Comparison of ENCODE assay signal across 31 cellular contexts in the genomic region with DNA sequence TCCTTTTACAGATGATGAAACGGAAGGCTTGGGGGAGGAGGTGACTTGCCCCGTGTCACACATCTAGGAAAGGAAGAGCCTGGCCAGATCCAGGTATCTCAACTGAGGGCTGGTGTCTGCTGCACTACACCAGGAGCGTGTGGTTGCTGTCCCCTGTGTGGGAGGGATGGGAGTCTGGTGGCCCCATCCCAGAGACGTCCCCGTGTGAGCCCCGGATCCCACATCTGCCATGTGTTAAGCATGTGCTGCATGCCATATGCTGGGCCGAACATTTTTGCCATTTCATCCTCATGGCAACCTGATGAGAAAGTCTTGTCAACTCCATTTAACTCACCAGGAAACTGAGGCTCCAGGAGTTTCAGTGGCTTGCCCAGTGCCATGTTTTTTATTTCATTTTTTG.
"Had no signal": no experiment of that assay in that cellular context is flagged by ENCODE, and none has a peak within 500 bp of the region (broad histone marks: within the 10 kb centered on the region; RNA-seq: fewer than 3 reads in every experiment).

No MANE protein-coding gene starts in this region.

- FAIRE-seq: bronchial epithelial cell had no signal

- H3K4me3 ChIP-seq: Peyer's patch, SJSA1 had no signal

- H3K27ac Mint-ChIP-seq: activated CD4-positive, alpha-beta T cell treated with anti-CD3 and anti-CD28 coated beads, Interleukin-2, amount 10 ng/mL, durations not matched to agents 24 days and 14 days; activated CD8-positive, alpha-beta T cell treated with anti-CD3 and anti-CD28 coated beads, Interleukin-2, amount 10 ng/mL, durations not matched to agents 7 days and 5 days; activated naive CD4-positive, alpha-beta T cell treated with anti-CD3 and anti-CD28 coated beads, Interleukin-2, amount 10 ng/mL, durations not matched to agents 7 days and 5 days; activated naive CD8-positive, alpha-beta T cell; activated naive CD8-positive, alpha-beta T cell treated with anti-CD3 and anti-CD28 coated beads, Interleukin-2, amount 50 U/mL, for 24 hours had no signal

- H3K36me3 ChIP-seq: Peyer's patch, SJSA1 had no signal

- DNase-seq: activated CD4-positive, alpha-beta T cell treated with anti-CD3 and anti-CD28 coated beads, Interleukin-2, amount 10 ng/mL, durations not matched to agents 24 days and 14 days; activated CD4-positive, alpha-beta T cell treated with anti-CD3 and anti-CD28 coated beads, Interleukin-2, amount 50 U/mL, for 48 hours; activated CD8-positive, alpha-beta memory T cell treated with anti-CD3 and anti-CD28 coated beads, Interleukin-2, amount 50 U/mL, for 4 hours; activated CD8-positive, alpha-beta T cell treated with anti-CD3 and anti-CD28 coated beads, Interleukin-2, amount 10 ng/mL, durations not matched to agents 7 days and 5 days; activated effector memory CD4-positive, alpha-beta T cell treated with Interleukin-2 at 50 U/mL for 16 hours; activated naive CD4-positive, alpha-beta T cell treated with anti-CD3 and anti-CD28 coated beads, Interleukin-2, amount 10 ng/mL, durations not matched to agents 7 days and 5 days; activated naive CD8-positive, alpha-beta T cell treated with anti-CD3 and anti-CD28 coated beads, Interleukin-2, amount 50 U/mL, for 24 hours; activated T-cell treated with anti-CD3 and anti-CD28 coated beads, Interleukin-2, amount 50 U/mL, for 48 hours; anterior cingulate cortex; caudate nucleus; cerebellar nuclear complex; MM.1S; MV-4-11; NCI-H1092; NCI-H1436 treated with DMSO at 0.1 percent for 48 hours; NCI-H1694 treated with DMSO at 0.1 percent for 48 hours; NCI-H2029; NCI-H2171; NCI-H510A; NCI-H526; NCI-H748 treated with DMSO at 0.1 percent for 48 hours; NK-92 treated with Interleukin-12 subunit alpha and Interleukin-12 subunit beta, amount 100 ng/mL, for 24 hours; PC-3; RPMI8226; SHP77 treated with DMSO at 0.1 percent for 48 hours; T1000 had no signal

- H3K4me3 Mint-ChIP-seq: activated CD4-positive, alpha-beta T cell treated with anti-CD3 and anti-CD28 coated beads, Interleukin-2, amount 10 ng/mL, durations not matched to agents 24 days and 14 days; activated CD8-positive, alpha-beta T cell treated with anti-CD3 and anti-CD28 coated beads, Interleukin-2, amount 10 ng/mL, durations not matched to agents 7 days and 5 days; activated naive CD4-positive, alpha-beta T cell treated with anti-CD3 and anti-CD28 coated beads, Interleukin-2, amount 10 ng/mL, durations not matched to agents 7 days and 5 days; activated naive CD8-positive, alpha-beta T cell; activated naive CD8-positive, alpha-beta T cell treated with anti-CD3 and anti-CD28 coated beads, Interleukin-2, amount 50 U/mL, for 24 hours had no signal

- H3K9me3 Mint-ChIP-seq: activated CD4-positive, alpha-beta T cell treated with anti-CD3 and anti-CD28 coated beads, Interleukin-2, amount 10 ng/mL, durations not matched to agents 24 days and 14 days; activated naive CD4-positive, alpha-beta T cell treated with anti-CD3 and anti-CD28 coated beads, Interleukin-2, amount 10 ng/mL, durations not matched to agents 7 days and 5 days; activated naive CD8-positive, alpha-beta T cell treated with anti-CD3 and anti-CD28 coated beads, Interleukin-2, amount 50 U/mL, for 24 hours; brain had no signal

- H3K27ac ChIP-seq: Peyer's patch, SJSA1 had no signal

- H3K9me3 ChIP-seq: Peyer's patch, SJSA1 had no signal
